ENCODE assay signal across 8 cellular contexts in genomic region chr21:33641339-33642026, GRCh38. TPM values are rescaled to one million over a fixed set of nuclear protein-coding genes. Genes with fewer than 3 reads are reported as not detected.
DNase-seq lines count a peak whose midpoint lies in the region; ATAC-seq and TF ChIP-seq lines count a peak whose summit lies in the region.

Gene CRYZL1, minus strand, starts transcription at chr21:33641741. Its CDS starts 10,190 bp downstream, at chr21:33631551.

- CTCF ChIA-PET in activated B cell treated with CpG ODN at 0.5 μM for 24 hours (lab: Charles Lee) = no interaction called here

- H3K4me1 Mint-ChIP-seq in activated B cell treated with CpG ODN at 0.5 μM for 24 hours (peaks cover 19% of the 10 kb centered on the region), immature natural killer cell (peaks cover 17 to 42% of the 10 kb centered on the region in 2 donors)

- TF ChIP-seq CTCF in activated B cell treated with CpG ODN at 0.5 μM for 24 hours (IDR thresholded peaks at IDR 0.05) = no peak

- peak; percentile 73 for TF ChIP-seq POLR2A in GM18951 (IDR thresholded peaks at IDR 0.05; ENCODE audit: extremely low read depth, insufficient read depth, insufficient read length)

- in situ Hi-C loops in GM18951 (cut with MboI; ENCODE audit: low sequenced_read_pairs, unreplicated experiment) = no loop called here

- H3K27ac ChIP-seq in caudate nucleus (ENCODE audit: low read depth, low read length) = peak within 1 kb of the TSS; percentile 100

- H3K27ac Mint-ChIP-seq in activated B cell treated with CpG ODN at 0.5 μM for 24 hours = peak within 1 kb of the TSS; percentile 99
- H3K27ac Mint-ChIP-seq in immature natural killer cell = peak within 1 kb of the TSS; percentile 77 to 98 (median 97)

- H3K4me3 Mint-ChIP-seq in activated B cell treated with CpG ODN at 0.5 μM for 24 hours (peak within 1 kb of the TSS; percentile 98), immature natural killer cell (peak within 1 kb of the TSS; percentile 93 to 99 (median 98))

- intact Hi-C loops in activated B cell treated with CpG ODN at 0.5 μM for 24 hours (cut with micrococcal nuclease) = loop anchor here (1.0 to 5.0 kb wide), 16 partner anchors 53 to 1984 kb away; partner anchors contain the start of genes ATP5PO, CFAP298, DNAJC28 and DONSON

- H3K27me3 Mint-ChIP-seq in activated B cell treated with CpG ODN at 0.5 μM for 24 hours = peaks cover 14% of the 10 kb centered on the region
- peaks cover 3 to 18% (median 5%) of the 10 kb centered on the region in 3 donors for H3K27me3 Mint-ChIP-seq in immature natural killer cell (ENCODE audit: low read depth in 3 of 3)

- POLR2A ChIA-PET in activated B cell treated with CpG ODN at 0.5 μM for 24 hours (lab: Charles Lee) = interaction anchor here (0.6 to 2.0 kb wide), 5 partner anchors 53 to 870 kb away, joined by 3 to 7 read pairs (median 4); partner anchors contain the start of genes PAXBP1, SON and TMEM50B

- H3K36me3 Mint-ChIP-seq in activated B cell treated with CpG ODN at 0.5 μM for 24 hours (ENCODE audit: low read depth) (peaks cover 11% of the 10 kb centered on the region), immature natural killer cell (peaks cover 0 to 4% (median 3%) of the 10 kb centered on the region in 3 donors)

- H3K9me3 Mint-ChIP-seq in activated B cell treated with CpG ODN at 0.5 μM for 24 hours = no peaks in the 10 kb centered on the region
- H3K9me3 Mint-ChIP-seq in immature natural killer cell = no peaks in the 10 kb centered on the region

- DNase-seq in AG08395 (ENCODE audit: low spot score) = peak; percentile 97
- peak; percentile 100 for DNase-seq in NCI-H345 (lab: John Stamatoyannopoulos, UW)
- peak; percentile 99 for DNase-seq in activated B cell treated with CpG ODN at 0.5 μM for 24 hours
- peak; percentile 91 to 100 (median 100) for DNase-seq in caudate nucleus (lab: John Stamatoyannopoulos, UW)
- DNase-seq in immature natural killer cell = peak; percentile 99 to 100 (median 100)
- DNase-seq in smooth muscle cell of the brain vasculature (ENCODE audit: low read depth, low spot score) = peak; percentile 100

- peak; percentile 92 for ATAC-seq in HG03196 (IDR thresholded peaks at IDR 0.05; ENCODE audit: unreplicated experiment)
- peak; percentile 78 for ATAC-seq in activated B cell treated with CpG ODN at 0.5 μM for 24 hours (ENCODE audit: low read depth)

RNA-seq across cellular contexts. Expression of gene CRYZL1, which starts in this region (rescaled TPM):
- 37.1 and 46.3 TPM in 2 replicates for total RNA-seq in activated B cell treated with CpG ODN at 0.5 μM for 24 hours
- 10 to 100 TPM; 28.8 to 50.2 (median 29.6) TPM for polyA plus RNA-seq in immature natural killer cell

Comparison
In these comparisons a context has a peak if more than half of its experiments do, and no peak if none do; other contexts are left out.
1. Peak in every context shown above with its lines: DNase-seq, ATAC-seq and H3K27ac ChIP-seq.